Comparison of ENCODE assay signal across 1 cellular context in genomic region chr7:2241580-2242540, GRCh38.
A peak's percentile ranks its signal among the peaks of the same experiment; 100 is the strongest.
TF ChIP-seq lines count a peak whose summit lies in the region.

MRM2 (minus strand) TSS chr7:2242205; CDS start chr7:2242169, 36 bp downstream.
NUDT1 (plus strand) TSS chr7:2242226; CDS start chr7:2244575, 2,349 bp downstream.

TF ChIP-seq in K562, 482 proteins besides CTCF, POLR2A, EP300 and RAD21 (continued from another document and continues in another):
- TF ChIP-seq IRF1 (CRISPR knock-in tag; IDR thresholded peaks at IDR 0.05; ENCODE audit: borderline replicate concordance) (no peak), E2F3 (CRISPR knock-in tag; IDR thresholded peaks at IDR 0.05) (peak; percentile 90), MAX (CRISPR knock-in tag; IDR thresholded peaks at IDR 0.05) (peak; percentile 58), ZBTB8A (IDR thresholded peaks at IDR 0.05; ENCODE audit: partially characterized antibody) (no peak), ZNF197 (CRISPR knock-in tag; IDR thresholded peaks at IDR 0.05; ENCODE audit: low read depth) (no peak), TSC22D4 (tag; IDR thresholded peaks at IDR 0.05) (no peak), NR2C2 (CRISPR knock-in tag; IDR thresholded peaks at IDR 0.05) (no peak; the same call in 1 of the 2 replicates), NR2C2 (tag; IDR thresholded peaks at IDR 0.05) (peak; percentile 66), NCOA1 (IDR thresholded peaks at IDR 0.05; ENCODE audit: low read depth) (no peak), ZNF165 (CRISPR knock-in tag; IDR thresholded peaks at IDR 0.05; ENCODE audit: borderline replicate concordance) (no peak), MCM5 (IDR thresholded peaks at IDR 0.05; ENCODE audit: low read depth) (no peak), ZNF518B (CRISPR knock-in tag; IDR thresholded peaks at IDR 0.05) (no peak), SAP30 (IDR thresholded peaks at IDR 0.05; ENCODE audit: borderline replicate concordance, insufficient read depth, low read depth, low read length, poor library complexity, severe bottlenecking) (peak; percentile 76), YBX1 (IDR thresholded peaks at IDR 0.05) (no peak), ZMIZ1 (IDR thresholded peaks at IDR 0.05; ENCODE audit: low read depth in 2 of 2, low read length in 2 of 2) (0 out of 4 replicates have a peak, but pooled peaks of 1 of the 2 experiments have one; percentile 33), ZBTB33 (CRISPR knock-in tag; IDR thresholded peaks at IDR 0.05) (0 out of 2 replicates have a peak, but pooled peaks have one; percentile 16), MNT (conservative IDR thresholded peaks at IDR 0.05) (peak; percentile 91 to 96), ZC3H4 (CRISPR knock-in tag; IDR thresholded peaks at IDR 0.05; ENCODE audit: borderline replicate concordance) (no peak), ZNF354B (CRISPR knock-in tag; IDR thresholded peaks at IDR 0.05) (no peak), ELF2 (CRISPR knock-in tag; IDR thresholded peaks at IDR 0.05) (peak; percentile 91), ZNF717 (CRISPR knock-in tag; IDR thresholded peaks at IDR 0.05) (no peak), UBTF (IDR thresholded peaks at IDR 0.05; ENCODE audit: borderline replicate concordance in 1 of 2, low read depth in 2 of 2, low read length in 2 of 2) (peak; percentile 27 to 28; a peak in 1 of 4 replicates), RHOXF2B (CRISPR knock-in tag; conservative IDR thresholded peaks at IDR 0.05) (no peak), L3MBTL2 (IDR thresholded peaks at IDR 0.05) (peak; percentile 45; the same call in 1 of the 2 replicates), MCM2 (IDR thresholded peaks at IDR 0.05; ENCODE audit: low read depth) (no peak), PPARD (CRISPR knock-in tag; IDR thresholded peaks at IDR 0.05) (no peak), ZNF232 (CRISPR knock-in tag; IDR thresholded peaks at IDR 0.05) (no peak), WHSC1 (IDR thresholded peaks at IDR 0.05; ENCODE audit: low read length) (no peak), HDAC2 (IDR thresholded peaks at IDR 0.05) (peak; percentile 17; the same call in 1 of the 2 replicates), ZNF584 (CRISPR knock-in tag; IDR thresholded peaks at IDR 0.05; ENCODE audit: low read depth) (no peak), SRSF3 (IDR thresholded peaks at IDR 0.05; ENCODE audit: insufficient read depth, low read length) (no peak), MBD2 (IDR thresholded peaks at IDR 0.05; ENCODE audit: borderline replicate concordance, low read depth) (peak; percentile 60), ZNF431 (CRISPR knock-in tag; IDR thresholded peaks at IDR 0.05) (0 out of 2 replicates have a peak, but pooled peaks have one; percentile 22), CHCHD3 (CRISPR knock-in tag; IDR thresholded peaks at IDR 0.05) (no peak), JUN (IDR thresholded peaks at IDR 0.05; ENCODE audit: borderline replicate concordance, low read depth, low read length) (no peak), JUN (CRISPR knock-in tag; IDR thresholded peaks at IDR 0.05; ENCODE audit: borderline replicate concordance) (peak; percentile 22; the same call in 1 of the 2 replicates)
- TF ChIP-seq, protein P1, sequence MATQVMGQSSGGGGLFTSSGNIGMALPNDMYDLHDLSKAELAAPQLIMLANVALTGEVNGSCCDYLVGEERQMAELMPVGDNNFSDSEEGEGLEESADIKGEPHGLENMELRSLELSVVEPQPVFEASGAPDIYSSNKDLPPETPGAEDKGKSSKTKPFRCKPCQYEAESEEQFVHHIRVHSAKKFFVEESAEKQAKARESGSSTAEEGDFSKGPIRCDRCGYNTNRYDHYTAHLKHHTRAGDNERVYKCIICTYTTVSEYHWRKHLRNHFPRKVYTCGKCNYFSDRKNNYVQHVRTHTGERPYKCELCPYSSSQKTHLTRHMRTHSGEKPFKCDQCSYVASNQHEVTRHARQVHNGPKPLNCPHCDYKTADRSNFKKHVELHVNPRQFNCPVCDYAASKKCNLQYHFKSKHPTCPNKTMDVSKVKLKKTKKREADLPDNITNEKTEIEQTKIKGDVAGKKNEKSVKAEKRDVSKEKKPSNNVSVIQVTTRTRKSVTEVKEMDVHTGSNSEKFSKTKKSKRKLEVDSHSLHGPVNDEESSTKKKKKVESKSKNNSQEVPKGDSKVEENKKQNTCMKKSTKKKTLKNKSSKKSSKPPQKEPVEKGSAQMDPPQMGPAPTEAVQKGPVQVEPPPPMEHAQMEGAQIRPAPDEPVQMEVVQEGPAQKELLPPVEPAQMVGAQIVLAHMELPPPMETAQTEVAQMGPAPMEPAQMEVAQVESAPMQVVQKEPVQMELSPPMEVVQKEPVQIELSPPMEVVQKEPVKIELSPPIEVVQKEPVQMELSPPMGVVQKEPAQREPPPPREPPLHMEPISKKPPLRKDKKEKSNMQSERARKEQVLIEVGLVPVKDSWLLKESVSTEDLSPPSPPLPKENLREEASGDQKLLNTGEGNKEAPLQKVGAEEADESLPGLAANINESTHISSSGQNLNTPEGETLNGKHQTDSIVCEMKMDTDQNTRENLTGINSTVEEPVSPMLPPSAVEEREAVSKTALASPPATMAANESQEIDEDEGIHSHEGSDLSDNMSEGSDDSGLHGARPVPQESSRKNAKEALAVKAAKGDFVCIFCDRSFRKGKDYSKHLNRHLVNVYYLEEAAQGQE (CRISPR knock-in tag; IDR thresholded peaks at IDR 0.05; ENCODE audit: low read depth) = peak; percentile 62; the same call in 1 of the 2 replicates
- TF ChIP-seq, protein P2, sequence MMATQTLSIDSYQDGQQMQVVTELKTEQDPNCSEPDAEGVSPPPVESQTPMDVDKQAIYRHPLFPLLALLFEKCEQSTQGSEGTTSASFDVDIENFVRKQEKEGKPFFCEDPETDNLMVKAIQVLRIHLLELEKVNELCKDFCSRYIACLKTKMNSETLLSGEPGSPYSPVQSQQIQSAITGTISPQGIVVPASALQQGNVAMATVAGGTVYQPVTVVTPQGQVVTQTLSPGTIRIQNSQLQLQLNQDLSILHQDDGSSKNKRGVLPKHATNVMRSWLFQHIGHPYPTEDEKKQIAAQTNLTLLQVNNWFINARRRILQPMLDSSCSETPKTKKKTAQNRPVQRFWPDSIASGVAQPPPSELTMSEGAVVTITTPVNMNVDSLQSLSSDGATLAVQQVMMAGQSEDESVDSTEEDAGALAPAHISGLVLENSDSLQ (IDR thresholded peaks at IDR 0.05) = peak; percentile 51; the same call in 1 of the 2 replicates
- TF ChIP-seq, protein P3, sequence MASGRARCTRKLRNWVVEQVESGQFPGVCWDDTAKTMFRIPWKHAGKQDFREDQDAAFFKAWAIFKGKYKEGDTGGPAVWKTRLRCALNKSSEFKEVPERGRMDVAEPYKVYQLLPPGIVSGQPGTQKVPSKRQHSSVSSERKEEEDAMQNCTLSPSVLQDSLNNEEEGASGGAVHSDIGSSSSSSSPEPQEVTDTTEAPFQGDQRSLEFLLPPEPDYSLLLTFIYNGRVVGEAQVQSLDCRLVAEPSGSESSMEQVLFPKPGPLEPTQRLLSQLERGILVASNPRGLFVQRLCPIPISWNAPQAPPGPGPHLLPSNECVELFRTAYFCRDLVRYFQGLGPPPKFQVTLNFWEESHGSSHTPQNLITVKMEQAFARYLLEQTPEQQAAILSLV (tag; IDR thresholded peaks at IDR 0.05) = no peak
